ENCODE assay signal across 19 cellular contexts in genomic region chr6:34098045-34098936, GRCh38. TPM values are rescaled to one million over a fixed set of nuclear protein-coding genes. Genes with fewer than 3 reads are reported as not detected.
DNase-seq lines count a peak whose midpoint lies in the region; ATAC-seq and TF ChIP-seq lines count a peak whose summit lies in the region.
"Had no signal": no experiment of that assay in that cellular context is flagged by ENCODE, and none has a peak within 500 bp of the region (broad histone marks: within the 10 kb centered on the region; RNA-seq: fewer than 3 reads in every experiment).

No MANE protein-coding gene starts in this region.

- H3K79me2 ChIP-seq in GM23338 (replicated peaks; ENCODE audit: insufficient read depth), result no peaks in the 10 kb centered on the region
- no peaks in the 10 kb centered on the region for H3K79me2 ChIP-seq in mesendoderm (ENCODE audit: control insufficient read depth, insufficient read depth, low read length)

- BruUV-seq in IMR-90 (replicated peaks; lab: Mats Ljungman, UMichigan), result no TSS peak

- H3K4ac ChIP-seq in IMR-90 (ENCODE audit: low read depth, low read length), result no peak overlapping the region
- H3K4ac ChIP-seq in mesendoderm (ENCODE audit: low read depth, low read length), result no peak overlapping the region

- H2BK15ac ChIP-seq in IMR-90 (ENCODE audit: low read depth, low read length), result no peak overlapping the region
- no peak overlapping the region for H2BK15ac ChIP-seq in mesendoderm (replicated peaks; ENCODE audit: low read depth)

- H3K9ac ChIP-seq in IMR-90 (ENCODE audit: low read depth, low read length) (no peak overlapping the region), mesendoderm (ENCODE audit: low read length) (no peak overlapping the region)
- H3K9ac ChIP-seq: BLaER1 treated with 17β-estradiol and CSF1 and Interleukin-3, amounts not matched to agents 10 nM and 100 nM had no signal

- CTCF ChIA-PET in IMR-90 (lab: Yijun Ruan, JAX) (no interaction called here), WTC11 (lab: Charles Lee) (interaction anchor here (0.5 to 3.1 kb wide), 4 partner anchors 35 to 350 kb away, joined by 3 to 14 read pairs (median 4); no protein-coding TSS in a partner anchor)

- H3K9me2 ChIP-seq in GM23338 (ENCODE audit: insufficient read depth), result no peaks in the 10 kb centered on the region

- H3K27ac ChIP-seq in GM23338 (ENCODE audit: low read depth), result no peak overlapping the region
- no peak overlapping the region for H3K27ac ChIP-seq in IMR-90 (ENCODE audit: insufficient read depth, low read length)
- no peak overlapping the region for H3K27ac ChIP-seq in mesendoderm (ENCODE audit: low read depth, low read length)
- no peak overlapping the region for H3K27ac ChIP-seq in effector memory CD4-positive, alpha-beta T cell (ENCODE audit: insufficient read depth, low read length, poor library complexity, severe bottlenecking)
- H3K27ac ChIP-seq: BLaER1 treated with 17β-estradiol and CSF1 and Interleukin-3, amounts not matched to agents 10 nM and 100 nM; HL-60; SK-N-MC had no signal

- H3K4me3 ChIP-seq in GM23338, result no peak overlapping the region
- H3K4me3 ChIP-seq in IMR-90 (ENCODE audit: insufficient read depth, low read depth, low read length), result no peak overlapping the region
- H3K4me3 ChIP-seq in mesendoderm (ENCODE audit: low read length), result no peak overlapping the region
- no peak overlapping the region for H3K4me3 ChIP-seq in effector memory CD4-positive, alpha-beta T cell (ENCODE audit: insufficient read depth, low read depth, low read length, poor library complexity, severe bottlenecking)
- H3K4me3 ChIP-seq: BLaER1 treated with 17β-estradiol and CSF1 and Interleukin-3, amounts not matched to agents 10 nM and 100 nM; SK-N-MC had no signal

- H4K20me1 ChIP-seq in GM23338 (replicated peaks; ENCODE audit: insufficient read depth) (peaks cover 5% of the 10 kb centered on the region; the same call in 1 of the 2 replicates), IMR-90 (ENCODE audit: insufficient read depth, low read length) (no peaks in the 10 kb centered on the region)

- H2AFZ ChIP-seq in GM23338 (no peak overlapping the region), IMR-90 (replicated peaks; ENCODE audit: low read length, poor library complexity) (peak overlapping the region; percentile 32)

- H3F3A ChIP-seq in GM23338 (replicated peaks; ENCODE audit: low read depth), result no peaks in the 10 kb centered on the region

- TF ChIP-seq POLR2A in IMR-90 (IDR thresholded peaks at IDR 0.05; ENCODE audit: low read depth, low read length), result no peak

- no peak overlapping the region for H4K91ac ChIP-seq in IMR-90 (ENCODE audit: insufficient read depth, low read depth, low read length)

- H3K23ac ChIP-seq in IMR-90 (ENCODE audit: low read depth, low read length) (no peak overlapping the region), mesendoderm (ENCODE audit: low read length) (no peak overlapping the region)

- no peak overlapping the region for H3K4me3 Mint-ChIP-seq in GM23338
- no peak overlapping the region for H3K4me3 Mint-ChIP-seq in WTC11
- H3K4me3 Mint-ChIP-seq: CD8-positive, alpha-beta memory T cell had no signal

- H3K36me3 ChIP-seq in GM23338 (ENCODE audit: insufficient read depth) (no peaks in the 10 kb centered on the region), IMR-90 (ENCODE audit: control insufficient read depth, insufficient read depth, low read length) (no peaks in the 10 kb centered on the region), mesendoderm (ENCODE audit: control insufficient read depth, insufficient read depth, low read length) (no peaks in the 10 kb centered on the region)
- no peaks in the 10 kb centered on the region for H3K36me3 ChIP-seq in effector memory CD4-positive, alpha-beta T cell (ENCODE audit: control insufficient read depth, insufficient read depth, low read length)
- H3K36me3 ChIP-seq: BLaER1 treated with 17β-estradiol and CSF1 and Interleukin-3, amounts not matched to agents 10 nM and 100 nM had no signal

- H3K4me1 Mint-ChIP-seq in GM23338 (peaks cover 55% of the 10 kb centered on the region), WTC11 (peaks cover 51% of the 10 kb centered on the region)
- H3K4me1 Mint-ChIP-seq: CD8-positive, alpha-beta memory T cell had no signal

- H2BK5ac ChIP-seq in IMR-90 (ENCODE audit: low read depth, low read length, poor library complexity, severe bottlenecking) (no peak overlapping the region), mesendoderm (ENCODE audit: low read length) (no peak overlapping the region)

- no peak overlapping the region for H2BK20ac ChIP-seq in IMR-90 (ENCODE audit: low read depth, low read length)

- ATAC-seq in GM23338, result peak; percentile 56
- ATAC-seq in IMR-90 (ENCODE audit: low read depth), result no peak
- peak; percentile 28 for ATAC-seq in WTC11

- no peak for TF ChIP-seq RAD21 in IMR-90 (IDR thresholded peaks at IDR 0.05; ENCODE audit: low read length)

- no peaks in the 10 kb centered on the region; the same call in 2 of the 3 replicates for H3K36me3 Mint-ChIP-seq in GM23338 (ENCODE audit: low read depth)
- H3K36me3 Mint-ChIP-seq in WTC11, result peaks cover 5% of the 10 kb centered on the region; the same call in 1 of the 2 replicates
- H3K36me3 Mint-ChIP-seq: CD8-positive, alpha-beta memory T cell had no signal

- in situ Hi-C loops in IMR-90 (cut with MboI; ENCODE audit: low sequenced_read_pairs), result no loop called here

- H3K27me3 ChIP-seq in GM23338 (ENCODE audit: insufficient read depth), result no peaks in the 10 kb centered on the region
- peaks cover 72% of the 10 kb centered on the region for H3K27me3 ChIP-seq in IMR-90 (ENCODE audit: control insufficient read depth, insufficient read depth, low read length)
- H3K27me3 ChIP-seq in mesendoderm (ENCODE audit: insufficient read depth, low read length, poor library complexity), result no peaks in the 10 kb centered on the region
- no peaks in the 10 kb centered on the region for H3K27me3 ChIP-seq in effector memory CD4-positive, alpha-beta T cell (replicated peaks; ENCODE audit: control insufficient read depth, insufficient read depth, low read length, poor library complexity, severe bottlenecking)
- H3K27me3 ChIP-seq: BLaER1 treated with 17β-estradiol and CSF1 and Interleukin-3, amounts not matched to agents 10 nM and 100 nM had no signal

- H4K5ac ChIP-seq in IMR-90 (ENCODE audit: low read depth, low read length) (no peak overlapping the region), mesendoderm (ENCODE audit: low read length) (no peak overlapping the region)

- intact Hi-C loops in IMR-90 (cut with micrococcal nuclease), result no loop called here

- H2AK5ac ChIP-seq in IMR-90 (ENCODE audit: low read depth, low read length) (no peak overlapping the region), mesendoderm (ENCODE audit: low read length) (no peak overlapping the region)

- H3K14ac ChIP-seq in IMR-90 (replicated peaks; ENCODE audit: low read depth, low read length), result no peak overlapping the region

- H3K27me3 Mint-ChIP-seq in GM23338 (ENCODE audit: insufficient read depth, low read depth, poor library complexity), result peaks cover 16% of the 10 kb centered on the region
- no peaks in the 10 kb centered on the region for H3K27me3 Mint-ChIP-seq in WTC11 (ENCODE audit: low read depth)

- H4K8ac ChIP-seq in IMR-90 (ENCODE audit: low read depth in 2 of 2, low read length in 2 of 2) (no peak overlapping the region), mesendoderm (ENCODE audit: low read depth, low read length) (no peak overlapping the region)

- no peak for TF ChIP-seq CTCF in GM23338 (conservative IDR thresholded peaks at IDR 0.05; ENCODE audit: low read depth in 2 of 2)
- TF ChIP-seq CTCF in IMR-90 (conservative IDR thresholded peaks at IDR 0.05; ENCODE audit: low read depth, low read length), result no peak
- TF ChIP-seq CTCF in WTC11 (IDR thresholded peaks at IDR 0.05), result no peak

- WGBS in IMR-90 (ENCODE audit: extremely low coverage in 2 of 2, insufficient read length in 1 of 2), 2 experiments, result 54% methylated on average over 3 of the region's 8 CpGs; no CpG with 5 or more reads in 1 of the 2 experiments
- WGBS in mesendoderm (ENCODE audit: extremely low coverage, insufficient coverage, low lambda C conversion rate), result no CpG with 5 or more reads among the region's 8 CpGs

- H3K4me1 ChIP-seq in GM23338 (ENCODE audit: insufficient read depth) (no peaks in the 10 kb centered on the region; the same call in 1 of the 2 replicates), IMR-90 (ENCODE audit: control insufficient read depth, insufficient read depth, low read length) (no peaks in the 10 kb centered on the region), mesendoderm (ENCODE audit: control insufficient read depth, low read depth, low read length) (no peaks in the 10 kb centered on the region)
- H3K4me1 ChIP-seq in effector memory CD4-positive, alpha-beta T cell (ENCODE audit: control insufficient read depth, insufficient read depth, low read length, poor library complexity, severe bottlenecking), result no peaks in the 10 kb centered on the region

- peaks cover 4% of the 10 kb centered on the region; the same call in 1 of the 2 replicates for H3K9me3 ChIP-seq in IMR-90 (ENCODE audit: control insufficient read depth, insufficient read depth, low read length)
- no peaks in the 10 kb centered on the region for H3K9me3 ChIP-seq in effector memory CD4-positive, alpha-beta T cell (ENCODE audit: control insufficient read depth, low read length)

- H2BK120ac ChIP-seq in IMR-90 (ENCODE audit: low read depth, low read length), result no peak overlapping the region
- H2BK120ac ChIP-seq in mesendoderm (ENCODE audit: low read depth, low read length), result no peak overlapping the region

- no peaks in the 10 kb centered on the region for H3K9me1 ChIP-seq in IMR-90 (ENCODE audit: insufficient read depth, low read length)

- H3K18ac ChIP-seq in IMR-90 (ENCODE audit: low read depth, low read length) (no peak overlapping the region), mesendoderm (ENCODE audit: low read length) (no peak overlapping the region)

- no peak overlapping the region for H3K4me2 ChIP-seq in GM23338
- H3K4me2 ChIP-seq in IMR-90 (ENCODE audit: low read depth, low read length), result no peak overlapping the region
- H3K4me2 ChIP-seq in mesendoderm (ENCODE audit: low read length), result no peak overlapping the region

- POLR2A ChIA-PET in IMR-90 (lab: Charles Lee; ENCODE audit: unreplicated experiment) (no interaction called here), WTC11 (lab: Charles Lee) (interaction anchor here (1.0 kb wide), 1 partner anchor 15 kb away, joined by 3 read pairs; no protein-coding TSS in a partner anchor)

- H3K56ac ChIP-seq in IMR-90 (ENCODE audit: extremely low read depth, insufficient read depth, low read length) (no peak overlapping the region), mesendoderm (ENCODE audit: low read length) (no peak overlapping the region)

- H3K9me3 Mint-ChIP-seq in GM23338 (no peaks in the 10 kb centered on the region), WTC11 (no peaks in the 10 kb centered on the region)
- H3K9me3 Mint-ChIP-seq: CD8-positive, alpha-beta memory T cell had no signal

- H3K27ac Mint-ChIP-seq in GM23338 (no peak overlapping the region), WTC11 (peak overlapping the region; percentile 92)

- H2AK9ac ChIP-seq in IMR-90 (replicated peaks; ENCODE audit: low read depth, low read length, poor library complexity), result no peak overlapping the region

- DNase-seq in GM23338 (ENCODE audit: low spot score), result peak; percentile 46
- no peak for DNase-seq in IMR-90
- no peak for DNase-seq in WTC11 (ENCODE audit: low spot score)
- peak; percentile 16 for DNase-seq in mesendoderm
- no peak for DNase-seq in stimulated activated CD4-positive, alpha-beta T cell treated with anti-CD3 and anti-CD28 coated beads, Interleukin-1b, Interleukin-23, amount 100 ng/mL, for 48 hours
- no peak for DNase-seq in pons (ENCODE audit: low spot score)
- DNase-seq in central memory CD4-positive, alpha-beta T cell, result no peak
- DNase-seq in effector memory CD4-positive, alpha-beta T cell, result no peak
- DNase-seq: CD8-positive, alpha-beta memory T cell; DMS53; HCEC 1CT; NCI-H1930; NK-92 treated with Interleukin-12 subunit alpha and Interleukin-12 subunit beta, amount 100 ng/mL, for 24 hours; Right ventricle myocardium superior had no signal

- dilution Hi-C loops in IMR-90 (cut with HindIII; ENCODE audit: low sequenced_read_pairs, unreplicated experiment), result no loop called here

- H3K79me1 ChIP-seq in IMR-90 (ENCODE audit: low read depth in 1 of 2, low read length in 2 of 2) (no peaks in the 10 kb centered on the region), mesendoderm (ENCODE audit: low read length) (no peaks in the 10 kb centered on the region)

RNA-seq across cellular contexts. Expression of gene GRM4, which starts 47.6 kb away (rescaled TPM):
- 24.4 and 30.6 TPM in 2 replicates for total RNA-seq in GM23338 (2014; rRNA removed; shearing (Covaris generic))
- polyA plus RNA-seq in GM23338 (2016; fragmentation: Nextera tagmentation; extraction: Ambion mirVana), result 7.0 and 8.7 TPM in 2 replicates
- total RNA-seq in IMR-90 (2012; rRNA removed), result not detected in 2 replicates
- 0.02 and 0.03 TPM in 2 replicates for polyA plus RNA-seq in IMR-90 (2012; rRNA removed)
- polyA plus RNA-seq in IMR-90 (2012; cell fraction: cytosol; rRNA removed), result 0.01 and 0.10 TPM in 2 replicates
- 0.06 and 0.17 TPM in 2 replicates for polyA plus RNA-seq in IMR-90 (2012; cell fraction: nucleus; rRNA removed; ENCODE audit: low replicate concordance)
- 32.2 to 34.5 TPM (median 32.2 TPM) in 3 replicates for total RNA-seq in WTC11 (2021)
- 26.7 TPM for polyA plus RNA-seq in mesendoderm (2013, experiment 1 of 2)
- polyA plus RNA-seq in mesendoderm (2013, experiment 2 of 2), result 26.5 TPM
- total RNA-seq: CD8-positive, alpha-beta memory T cell; HT1080; NCI-H460; Right ventricle myocardium superior had no signal

Comparison
In these comparisons a context has a peak if more than half of its experiments do, and no peak if none do; other contexts are left out.
1. DNase-seq: peak in GM23338 (single experiment) and mesendoderm (single experiment); none in IMR-90 (single experiment), WTC11 (single experiment), stimulated activated CD4-positive, alpha-beta T cell treated with anti-CD3 and anti-CD28 coated beads, Interleukin-1b, Interleukin-23, amount 100 ng/mL, for 48 hours (single experiment), pons (single experiment), central memory CD4-positive, alpha-beta T cell (single experiment) and effector memory CD4-positive, alpha-beta T cell (0 of 3).
2. RNA of gene GRM4, which starts 47.6 kb away (total RNA-seq): 32.2 to 34.5 TPM in WTC11 and 24.4 to 30.6 TPM in GM23338; not detected in IMR-90; every median in the first group is over 10 times any median in the second.